12 cellular contexts compared by ENCODE assay signal in the genomic region with DNA sequence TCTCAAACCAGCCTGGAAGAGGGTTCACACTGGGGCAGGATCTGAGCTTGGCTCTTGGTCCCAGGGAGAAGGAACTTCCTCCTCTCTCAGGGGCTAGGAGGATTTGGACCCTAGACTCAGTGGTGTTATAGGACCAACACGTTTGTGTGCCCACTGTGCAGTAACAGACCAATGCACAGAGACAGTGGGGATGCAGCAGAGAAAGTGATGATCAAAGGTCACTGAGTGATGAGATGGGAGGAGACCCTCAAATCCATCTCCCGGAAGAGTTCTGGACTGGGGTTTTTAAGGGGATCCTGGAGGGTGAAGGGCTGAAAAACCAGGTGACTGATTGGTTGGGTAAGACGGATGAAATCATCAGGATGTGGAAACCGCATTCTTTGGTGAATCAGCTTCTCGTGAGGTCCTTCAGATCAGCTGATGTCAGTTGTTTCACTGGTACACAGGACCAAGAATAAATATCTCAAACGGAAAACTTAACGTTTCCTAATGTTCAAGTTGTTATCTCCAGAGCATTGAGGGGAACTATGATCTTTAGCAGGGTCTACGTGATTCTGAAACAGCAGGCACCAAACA. TPM values are rescaled to one million over a fixed set of nuclear protein-coding genes. Genes with fewer than 3 reads are reported as not detected.
A peak's percentile ranks its signal among the peaks of the same experiment; 100 is the strongest.
DNase-seq lines count a peak whose midpoint lies in the region; TF ChIP-seq lines count a peak whose summit lies in the region.
"Had no signal": no experiment of that assay in that cellular context is flagged by ENCODE, and none has a peak within 500 bp of the region (broad histone marks: within the 10 kb centered on the region; RNA-seq: fewer than 3 reads in every experiment).

No MANE protein-coding gene starts in this region.

- in situ Hi-C loops in brain microvascular endothelial cell (cut with HindIII; ENCODE audit: low pct_ligation_motif_present, low sequenced_read_pairs), result no loop called here

- H3K27ac Mint-ChIP-seq in osteocyte (ENCODE audit: unreplicated experiment), result no peak overlapping the region
- H3K27ac Mint-ChIP-seq: activated CD4-positive, alpha-beta T cell treated with anti-CD3 and anti-CD28 coated beads for 36 hours had no signal

- H3K4me3 Mint-ChIP-seq in osteocyte (ENCODE audit: unreplicated experiment), result no peak overlapping the region
- H3K4me3 Mint-ChIP-seq: activated CD4-positive, alpha-beta T cell treated with anti-CD3 and anti-CD28 coated beads for 36 hours had no signal

- TF ChIP-seq CTCF in brain microvascular endothelial cell (IDR thresholded peaks at IDR 0.05; ENCODE audit: low read depth, low read length, missing control alignments) (no peak), osteocyte (IDR thresholded peaks at IDR 0.05) (no peak)

- peak; percentile 37 for DNase-seq in GM04503 (ENCODE audit: low read depth)
- DNase-seq in NCI-H226, result peak; percentile 92
- DNase-seq in brain microvascular endothelial cell, result peak; percentile 91
- peak; percentile 23 for DNase-seq in osteocyte (ENCODE audit: extremely low spot score, unreplicated experiment)
- DNase-seq in effector CD8-positive, alpha-beta T cell (lab: John Stamatoyannopoulos, UW), result no peak
- DNase-seq in activated CD4-positive, CD25-positive, alpha-beta regulatory T cell treated with anti-CD3 and anti-CD28 coated beads, Interleukin-2, amount 50 U/mL, for 72 hours, result no peak
- DNase-seq in GM19238 (ENCODE audit: insufficient read length, low spot score), result no peak
- DNase-seq: activated CD4-positive, alpha-beta T cell treated with anti-CD3 and anti-CD28 coated beads for 36 hours; amygdala; heart left ventricle; mucosa of descending colon; stimulated activated CD4-positive, alpha-beta T cell treated with anti-CD3 and anti-CD28 coated beads, Interleukin-15, amount 100 ng/mL, for 24 hours had no signal

- H3K27me3 ChIP-seq in brain microvascular endothelial cell (replicated peaks), result no peaks in the 10 kb centered on the region

- peaks cover 21% of the 10 kb centered on the region for H3K4me1 Mint-ChIP-seq in osteocyte (ENCODE audit: unreplicated experiment)

- H3K36me3 ChIP-seq in brain microvascular endothelial cell (replicated peaks), result peaks cover 3% of the 10 kb centered on the region
- H3K36me3 ChIP-seq: heart left ventricle had no signal

- no peak overlapping the region for H3K4me3 ChIP-seq in brain microvascular endothelial cell (ENCODE audit: low read depth, low read length)
- H3K4me3 ChIP-seq: heart left ventricle, mucosa of descending colon had no signal

- peaks cover 5% of the 10 kb centered on the region for H3K9me3 Mint-ChIP-seq in osteocyte (ENCODE audit: unreplicated experiment)

- no peaks in the 10 kb centered on the region for H3K27me3 Mint-ChIP-seq in osteocyte (ENCODE audit: unreplicated experiment)

- H3K27ac ChIP-seq in brain microvascular endothelial cell, result peak overlapping the region; percentile 96
- H3K27ac ChIP-seq: heart left ventricle had no signal

- H3K36me3 Mint-ChIP-seq in osteocyte (ENCODE audit: unreplicated experiment), result no peaks in the 10 kb centered on the region

RNA-seq across cellular contexts. Expression of a gene that starts 3.3 kb away (rescaled TPM):
- total RNA-seq in osteocyte, result 44.5 and 45.3 TPM in 2 replicates

Comparison
In these comparisons a context has a peak if more than half of its experiments do, and no peak if none do; other contexts are left out.
1. DNase-seq: peak in GM04503 (single experiment), NCI-H226 (single experiment), brain microvascular endothelial cell (single experiment) and osteocyte (single experiment); none in effector CD8-positive, alpha-beta T cell (single experiment), activated CD4-positive, CD25-positive, alpha-beta regulatory T cell treated with anti-CD3 and anti-CD28 coated beads, Interleukin-2, amount 50 U/mL, for 72 hours (single experiment) and GM19238 (single experiment).